In genomic region chr11:80214413-80214812, GRCh38 we compare ENCODE assay signal across 28 cellular contexts.
"Had no signal": no experiment of that assay in that cellular context is flagged by ENCODE, and none has a peak within 500 bp of the region (broad histone marks: within the 10 kb centered on the region; RNA-seq: fewer than 3 reads in every experiment).

No MANE protein-coding gene starts in this region.

- H2AFZ ChIP-seq: neural progenitor cell had no signal

- H3K9ac ChIP-seq: neural progenitor cell had no signal

- H3K4me2 ChIP-seq: neural progenitor cell had no signal

- H3K4me3 ChIP-seq: left lung, lower lobe of right lung, neural progenitor cell, ovary, sigmoid colon, spleen, suprapubic skin, thoracic aorta, tibial artery, upper lobe of right lung had no signal

- ATAC-seq: left colon; left lung; lower lobe of right lung; natural killer cell; right cardiac atrium; stimulated activated effector memory CD8-positive, alpha-beta T cell treated with anti-CD3 and anti-CD28 coated beads, Interleukin-12 subunit alpha, Interleukin-12 subunit beta, amount 100 ng/mL, for 72 hours; upper lobe of right lung had no signal

- H3K27ac Mint-ChIP-seq: immature natural killer cell; mesothelial cell of epicardium; naive B cell; natural killer cell; nephron progenitor cell; neural progenitor cell; stimulated activated effector memory CD8-positive, alpha-beta T cell treated with anti-CD3 and anti-CD28 coated beads, Interleukin-12 subunit alpha, Interleukin-12 subunit beta, amount 100 ng/mL, for 72 hours; stimulated activated naive CD8-positive, alpha-beta T cell treated with anti-CD3 and anti-CD28 coated beads, Interleukin-15, Interleukin-2, amounts not matched to agents 100 ng/mL and 50 ng/mL, for 24 hours had no signal

- H3K4me1 ChIP-seq: left lung, lower lobe of right lung, neural progenitor cell, sigmoid colon, spleen, suprapubic skin, tibial artery, upper lobe of right lung had no signal

- H3K27me3 ChIP-seq: left lung, neural progenitor cell, ovary, sigmoid colon, spleen, suprapubic skin, tibial artery, upper lobe of right lung had no signal

- H3K27me3 Mint-ChIP-seq: naive B cell; progenitor cell of endocrine pancreas; stimulated activated naive CD8-positive, alpha-beta T cell treated with anti-CD3 and anti-CD28 coated beads, Interleukin-15, Interleukin-2, amounts not matched to agents 100 ng/mL and 50 ng/mL, for 24 hours had no signal

- H3K4me1 Mint-ChIP-seq: immature natural killer cell; mesothelial cell of epicardium; naive B cell; natural killer cell; nephron progenitor cell; neural progenitor cell; stimulated activated effector memory CD8-positive, alpha-beta T cell treated with anti-CD3 and anti-CD28 coated beads, Interleukin-12 subunit alpha, Interleukin-12 subunit beta, amount 100 ng/mL, for 72 hours had no signal

- H3K36me3 ChIP-seq: left lung, lower lobe of right lung, neural progenitor cell, ovary, sigmoid colon, spleen, suprapubic skin, thoracic aorta, tibial artery, upper lobe of right lung had no signal

- H3K27ac ChIP-seq: left lung, lower lobe of right lung, neural progenitor cell, ovary, sigmoid colon, spleen, suprapubic skin, thoracic aorta, tibial artery, upper lobe of right lung had no signal

- H3K36me3 Mint-ChIP-seq: immature natural killer cell; mesothelial cell of epicardium; naive B cell; neural progenitor cell; stimulated activated effector memory CD8-positive, alpha-beta T cell treated with anti-CD3 and anti-CD28 coated beads, Interleukin-12 subunit alpha, Interleukin-12 subunit beta, amount 100 ng/mL, for 72 hours had no signal

- H3K4me3 Mint-ChIP-seq: immature natural killer cell; mesothelial cell of epicardium; naive B cell; natural killer cell; nephron progenitor cell; neural progenitor cell; stimulated activated effector memory CD8-positive, alpha-beta T cell treated with anti-CD3 and anti-CD28 coated beads, Interleukin-12 subunit alpha, Interleukin-12 subunit beta, amount 100 ng/mL, for 72 hours; stimulated activated naive CD8-positive, alpha-beta T cell treated with anti-CD3 and anti-CD28 coated beads, Interleukin-15, Interleukin-2, amounts not matched to agents 100 ng/mL and 50 ng/mL, for 24 hours had no signal

- DNase-seq: hippocampal formation; immature natural killer cell; kidney; left colon; left lung; lower lobe of right lung; mesendoderm; naive B cell; natural killer cell; nephron progenitor cell; ovary; retina; right cardiac atrium; sigmoid colon; small intestine; spleen; stimulated activated CD4-positive, alpha-beta T cell treated with anti-CD3 and anti-CD28 coated beads, Interleukin-4, amount 100 ng/mL, for 24 hours; stimulated activated naive CD4-positive, alpha-beta T cell; tibial artery; trophoblast cell; upper lobe of right lung had no signal

- H3K9me3 ChIP-seq: left lung, lower lobe of right lung, ovary, sigmoid colon, tibial artery, upper lobe of right lung had no signal

- H3K9me3 Mint-ChIP-seq: nephron progenitor cell had no signal
